9 cellular contexts compared by ENCODE assay signal in genomic region chr16:85372627-85373372, GRCh38.
DNase-seq lines count a peak whose midpoint lies in the region; ATAC-seq, FAIRE-seq and TF ChIP-seq lines count a peak whose summit lies in the region.
"Had no signal": no experiment of that assay in that cellular context is flagged by ENCODE, and none has a peak within 500 bp of the region (broad histone marks: within the 10 kb centered on the region; RNA-seq: fewer than 3 reads in every experiment).

No MANE protein-coding gene starts in this region.

- H3K27me3 ChIP-seq in keratinocyte (ENCODE audit: control insufficient read depth, extremely low read depth, insufficient read depth, low read length) (peaks cover 18% of the 10 kb centered on the region), upper lobe of left lung (no peaks in the 10 kb centered on the region), Karpas-422 (ENCODE audit: low read length) (no peaks in the 10 kb centered on the region)

- POLR2A ChIA-PET in activated CD8-positive, alpha-beta T cell treated with anti-CD3 and anti-CD28 coated beads for 36 hours (lab: Charles Lee): no interaction called here

- CTCF ChIA-PET in activated CD8-positive, alpha-beta T cell treated with anti-CD3 and anti-CD28 coated beads for 36 hours (lab: Charles Lee): interaction anchor here (0.7 to 1.2 kb wide), 2 partner anchors 35 to 345 kb away, joined by 3 read pairs; no protein-coding TSS in a partner anchor

- no peaks in the 10 kb centered on the region for H3K9me2 ChIP-seq in Karpas-422 (replicated peaks; ENCODE audit: insufficient read depth, low read length)

- H3K4me1 Mint-ChIP-seq in activated CD8-positive, alpha-beta T cell treated with anti-CD3 and anti-CD28 coated beads for 36 hours (ENCODE audit: low read depth): peaks cover 10% of the 10 kb centered on the region

- intact Hi-C loops in left cardiac atrium (cut with DNase I): loop anchor here in 1 of 2 donors (10.0 kb wide), 1 partner anchor 58 kb away; no protein-coding TSS in a partner anchor
- intact Hi-C loops in Right ventricle myocardium inferior (cut with DNase I): no loop called here
- intact Hi-C loops in activated CD8-positive, alpha-beta T cell treated with anti-CD3 and anti-CD28 coated beads for 36 hours (cut with micrococcal nuclease): no loop called here

- H3K79me2 ChIP-seq in keratinocyte (ENCODE audit: control insufficient read depth, insufficient read depth, low read length): no peaks in the 10 kb centered on the region
- no peaks in the 10 kb centered on the region for H3K79me2 ChIP-seq in Karpas-422 (ENCODE audit: low read length)

- H3K9me1 ChIP-seq in keratinocyte (ENCODE audit: control insufficient read depth, extremely low read depth, insufficient read depth, low read length): no peaks in the 10 kb centered on the region

- TF ChIP-seq EP300 in upper lobe of left lung (IDR thresholded peaks at IDR 0.05): no peak

- H3K4me3 Mint-ChIP-seq in activated CD8-positive, alpha-beta T cell treated with anti-CD3 and anti-CD28 coated beads for 36 hours: no peak overlapping the region

- no peak for TF ChIP-seq POLR2A in upper lobe of left lung (IDR thresholded peaks at IDR 0.05)

- no peak overlapping the region for H3K4me2 ChIP-seq in keratinocyte (ENCODE audit: control insufficient read depth, extremely low read depth, insufficient read depth, low read depth, low read length)
- no peak overlapping the region for H3K4me2 ChIP-seq in Karpas-422 (ENCODE audit: low read depth, low read length, poor library complexity, severe bottlenecking)

- dilution Hi-C loops in keratinocyte (cut with MboI; ENCODE audit: extremely low pct_ligation_motif_present, low sequenced_read_pairs): no loop called here

- H4K20me1 ChIP-seq in keratinocyte (ENCODE audit: control insufficient read depth, extremely low read depth, insufficient read depth, low read length) (no peaks in the 10 kb centered on the region), Karpas-422 (ENCODE audit: insufficient read depth, low read depth, low read length) (no peaks in the 10 kb centered on the region)

- peak; percentile 54 for DNase-seq in left cardiac atrium
- DNase-seq in Right ventricle myocardium inferior (ENCODE audit: missing footprints): no peak
- DNase-seq in activated CD8-positive, alpha-beta T cell treated with anti-CD3 and anti-CD28 coated beads for 36 hours: peak; percentile 74
- no peak for DNase-seq in keratinocyte (ENCODE audit: low read depth, low spot score)
- DNase-seq in upper lobe of left lung: peak; percentile 50 to 69
- no peak for DNase-seq in Karpas-422
- DNase-seq: NCI-H2081 had no signal

- WGBS in upper lobe of left lung, 2 donors: 62 to 72% methylated on average over 13 to 14 of the region's 15 CpGs

- H3K9ac ChIP-seq in keratinocyte (ENCODE audit: control insufficient read depth, extremely low read depth, insufficient read depth, low read length): no peak overlapping the region
- H3K9ac ChIP-seq in Karpas-422 (ENCODE audit: low read length): no peak overlapping the region

- H3K27me3 Mint-ChIP-seq in activated CD8-positive, alpha-beta T cell treated with anti-CD3 and anti-CD28 coated beads for 36 hours: no peaks in the 10 kb centered on the region

- H2AFZ ChIP-seq in keratinocyte (ENCODE audit: control insufficient read depth, low read length): no peak overlapping the region
- no peak overlapping the region for H2AFZ ChIP-seq in Karpas-422 (ENCODE audit: low read length)

- no peak overlapping the region for H3K27ac Mint-ChIP-seq in activated CD8-positive, alpha-beta T cell treated with anti-CD3 and anti-CD28 coated beads for 36 hours

- H3K4me1 ChIP-seq in keratinocyte (ENCODE audit: control insufficient read depth, extremely low read depth, insufficient read depth, low read length) (peaks cover 29% of the 10 kb centered on the region), upper lobe of left lung (peaks cover 16 to 54% (median 29%) of the 10 kb centered on the region in 4 donors), Karpas-422 (ENCODE audit: low read length) (no peaks in the 10 kb centered on the region)

- H3K9me3 ChIP-seq in keratinocyte (ENCODE audit: control insufficient read depth, low read depth, low read length) (no peaks in the 10 kb centered on the region), upper lobe of left lung (no peaks in the 10 kb centered on the region), Karpas-422 (ENCODE audit: low read length) (no peaks in the 10 kb centered on the region)

- H3K27ac ChIP-seq in keratinocyte (ENCODE audit: control insufficient read depth, insufficient read depth, low read length) (no peak overlapping the region), upper lobe of left lung (peak overlapping the region in 1 of 4 donors; percentile 19), Karpas-422 (ENCODE audit: low read length) (no peak overlapping the region)

- H3K36me3 ChIP-seq in keratinocyte (ENCODE audit: control insufficient read depth in 2 of 2, extremely low read depth in 1 of 2, insufficient read depth in 2 of 2, low read length in 2 of 2) (no peaks in the 10 kb centered on the region), upper lobe of left lung (no peaks in the 10 kb centered on the region), Karpas-422 (ENCODE audit: insufficient read depth, low read length) (no peaks in the 10 kb centered on the region)

- H3K36me3 Mint-ChIP-seq in activated CD8-positive, alpha-beta T cell treated with anti-CD3 and anti-CD28 coated beads for 36 hours (ENCODE audit: low read depth): no peaks in the 10 kb centered on the region

- peak; percentile 41 for FAIRE-seq in keratinocyte (lab: Jason Lieb, UNC)

- ATAC-seq in left cardiac atrium: no peak
- no peak for ATAC-seq in Right ventricle myocardium inferior
- peak; percentile 88 for ATAC-seq in activated CD8-positive, alpha-beta T cell treated with anti-CD3 and anti-CD28 coated beads for 36 hours
- ATAC-seq in upper lobe of left lung (ENCODE audit: low FRiP score in 2 of 2): no peak
- no peak for ATAC-seq in HG03469 (IDR thresholded peaks at IDR 0.05; ENCODE audit: unreplicated experiment)
- ATAC-seq in GM21528 (IDR thresholded peaks at IDR 0.05; ENCODE audit: low FRiP score, unreplicated experiment): no peak

- H3K4me3 ChIP-seq in keratinocyte (ENCODE audit: control insufficient read depth in 2 of 3, extremely low read depth in 1 of 3, insufficient read depth in 2 of 3, low read depth in 1 of 3, low read length in 3 of 3) (no peak overlapping the region), upper lobe of left lung (no peak overlapping the region), Karpas-422 (ENCODE audit: low read length) (no peak overlapping the region)

- no peaks in the 10 kb centered on the region for H3K9me3 Mint-ChIP-seq in activated CD8-positive, alpha-beta T cell treated with anti-CD3 and anti-CD28 coated beads for 36 hours

- no peak for TF ChIP-seq CTCF in activated CD8-positive, alpha-beta T cell treated with anti-CD3 and anti-CD28 coated beads for 36 hours (IDR thresholded peaks at IDR 0.05)
- TF ChIP-seq CTCF in keratinocyte (optimal IDR thresholded peaks at IDR 0.05 in 1 of 3, IDR thresholded peaks at IDR 0.05 in 1 of 3, conservative IDR thresholded peaks at IDR 0.05 in 1 of 3; ENCODE audit: extremely low read depth in 1 of 3, insufficient read depth in 2 of 3, low read length in 3 of 3): no peak
- TF ChIP-seq CTCF in upper lobe of left lung (IDR thresholded peaks at IDR 0.05): no peak

Comparison
In these comparisons a context has a peak if more than half of its experiments do, and no peak if none do; other contexts are left out.
1. DNase-seq: peak in left cardiac atrium (single experiment), activated CD8-positive, alpha-beta T cell treated with anti-CD3 and anti-CD28 coated beads for 36 hours (single experiment) and upper lobe of left lung (2 of 2); none in Right ventricle myocardium inferior (single experiment), keratinocyte (single experiment) and Karpas-422 (single experiment).